8 cellular contexts compared by ENCODE assay signal in genomic region chr17:36600936-36601302, GRCh38. TPM values are rescaled to one million over a fixed set of nuclear protein-coding genes. Genes with fewer than 3 reads are reported as not detected.
DNase-seq lines count a peak whose midpoint lies in the region; ATAC-seq, FAIRE-seq and TF ChIP-seq lines count a peak whose summit lies in the region.

No MANE protein-coding gene starts in this region.

- intact Hi-C loops in ascending aorta (cut with DNase I), result loop anchor here (1.0 to 5.0 kb wide), 7 partner anchors 10 to 1006 kb away; partner anchors contain the start of genes AATF, ACACA, DHRS11 and GGNBP2
- intact Hi-C loops in kidney (cut with DNase I), result no loop called here

- no peaks in the 10 kb centered on the region for H3K9me3 ChIP-seq in ES-I3 (ENCODE audit: control insufficient read depth, insufficient read depth, low read length)
- H3K9me3 ChIP-seq in ascending aorta, result no peaks in the 10 kb centered on the region
- H3K9me3 ChIP-seq in kidney (ENCODE audit: control insufficient read depth in 1 of 2, low read length in 2 of 2), result no peaks in the 10 kb centered on the region

- ATAC-seq in HG03280 (IDR thresholded peaks at IDR 0.05; ENCODE audit: unreplicated experiment), result peak; percentile 7

- FAIRE-seq in kidney (lab: Jason Lieb, UNC) (no peak), GM12892 (lab: Jason Lieb, UNC) (no peak)

- H3K27ac ChIP-seq in ascending aorta (peak overlapping the region; percentile 87), kidney (ENCODE audit: low read depth in 2 of 2, low read length in 2 of 2) (peak overlapping the region; percentile 26 to 45), substantia nigra (ENCODE audit: low read depth, low read length, poor library complexity, severe bottlenecking) (peak overlapping the region; percentile 61)

- no peak for TF ChIP-seq POLR2A in GM12892 (IDR thresholded peaks at IDR 0.05; ENCODE audit: low read depth, low read length)

- DNase-seq in ascending aorta (ENCODE audit: low spot score in 2 of 2) (no peak), kidney (no peak), substantia nigra (lab: John Stamatoyannopoulos, UW) (peak in 1 of 49 donors; percentile 16), GM12892 (ENCODE audit: insufficient read length) (no peak), HPDE6-E6E7 (ENCODE audit: extremely low spot score) (no peak), NCI-H128 (lab: John Stamatoyannopoulos, UW; ENCODE audit: unreplicated experiment) (no peak)

- H3K9ac ChIP-seq in ES-I3 (ENCODE audit: low read depth, low read length), result peak overlapping the region; percentile 86
- H3K9ac ChIP-seq in kidney (ENCODE audit: low read length in 2 of 2), result peak overlapping the region; percentile 50 to 86

- H3K4me3 ChIP-seq in ascending aorta (peak overlapping the region; percentile 73 to 95), kidney (ENCODE audit: low read length in 2 of 2) (peak overlapping the region; percentile 77 to 96)

- H3K36me3 ChIP-seq in ES-I3 (ENCODE audit: insufficient read depth, low read length) (no peaks in the 10 kb centered on the region; the same call in 1 of the 2 replicates), ascending aorta (no peaks in the 10 kb centered on the region), kidney (ENCODE audit: control insufficient read depth in 1 of 2, insufficient read depth in 2 of 2, low read length in 2 of 2) (no peaks in the 10 kb centered on the region)

- peak in 2 of 3 experiments; percentile 4 to 7 for TF ChIP-seq CTCF in ascending aorta (IDR thresholded peaks at IDR 0.05)
- TF ChIP-seq CTCF in kidney (IDR thresholded peaks at IDR 0.05; ENCODE audit: borderline replicate concordance, extremely low read depth, insufficient read depth), result no peak

- no peaks in the 10 kb centered on the region for H3K27me3 ChIP-seq in ascending aorta

- peaks cover 16% of the 10 kb centered on the region for H3K4me1 ChIP-seq in ES-I3 (ENCODE audit: insufficient read depth, low read length)
- peaks cover 3 to 20% of the 10 kb centered on the region in 2 donors for H3K4me1 ChIP-seq in ascending aorta
- H3K4me1 ChIP-seq in kidney (ENCODE audit: control insufficient read depth in 1 of 2, insufficient read depth in 1 of 2, low read depth in 1 of 2, low read length in 2 of 2), result peaks cover 14 to 16% of the 10 kb centered on the region in 2 donors

RNA-seq across cellular contexts. Expression of gene MRM1, which starts 0.5 kb away (rescaled TPM):
- not detected for total RNA-seq in ascending aorta
- 8.3 TPM for total RNA-seq in kidney
- polyA plus RNA-seq in kidney (ENCODE audit: insufficient read depth, low read depth, low replicate concordance), result 12.4 TPM
- 6.0 TPM for polyA plus RNA-seq in GM12892 (2012; ENCODE audit: missing spikeins)

RNA-seq across cellular contexts. Expression of gene DHRS11, which starts 9.2 kb away (rescaled TPM):
- 11.8 TPM for total RNA-seq in ascending aorta
- total RNA-seq in kidney, result 11.8 TPM
- polyA plus RNA-seq in kidney (ENCODE audit: insufficient read depth, low read depth, low replicate concordance), result 40.7 TPM
- 12.4 TPM for polyA plus RNA-seq in GM12892 (2012; ENCODE audit: missing spikeins)

RNA-seq across cellular contexts. Expression of gene GGNBP2, which starts 56.2 kb away (rescaled TPM):
- 26.5 TPM for total RNA-seq in ascending aorta
- 86.8 TPM for total RNA-seq in kidney
- polyA plus RNA-seq in kidney (ENCODE audit: insufficient read depth, low read depth, low replicate concordance), result 43.0 TPM
- 44.8 TPM for polyA plus RNA-seq in GM12892 (2012; ENCODE audit: missing spikeins)

Comparison
In these comparisons a context has a peak if more than half of its experiments do, and no peak if none do; other contexts are left out.
1. H3K27ac ChIP-seq: peak in every context shown above with its lines; median percentile 87 in ascending aorta; 61 in substantia nigra; 36 in kidney.